1 cellular context compared by ENCODE assay signal in the genomic region with DNA sequence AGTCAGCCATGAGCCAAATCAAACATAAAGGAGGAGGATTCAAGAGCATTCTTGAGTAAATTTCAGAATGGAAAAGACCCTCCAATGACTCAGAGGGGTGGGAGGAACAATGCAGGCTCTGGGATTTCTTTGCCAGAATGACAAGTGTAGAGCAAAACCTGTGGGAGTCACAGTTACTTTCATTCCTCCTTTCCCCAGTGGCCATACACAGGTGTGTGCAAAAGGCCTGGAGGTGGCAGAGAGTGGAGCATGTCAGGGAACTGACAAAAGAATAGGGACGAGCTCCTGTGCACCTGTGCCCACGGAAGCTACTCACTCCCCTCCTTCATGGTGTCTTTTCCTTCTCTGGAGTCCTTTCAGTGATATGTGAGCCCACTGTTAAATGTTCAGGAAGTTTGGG.
TF ChIP-seq lines count a peak whose summit lies in the region.

No MANE protein-coding gene starts in this region.

TF ChIP-seq in H1, 55 proteins besides CTCF, POLR2A, EP300 and RAD21:
- TF ChIP-seq SP4 (IDR thresholded peaks at IDR 0.05; ENCODE audit: low read length), result 0 out of 2 replicates have a peak, but pooled peaks have one; percentile 9
- TF ChIP-seq KDM1A (IDR thresholded peaks at IDR 0.05; ENCODE audit: borderline replicate concordance, low read length), result no peak
